In the genomic region with DNA sequence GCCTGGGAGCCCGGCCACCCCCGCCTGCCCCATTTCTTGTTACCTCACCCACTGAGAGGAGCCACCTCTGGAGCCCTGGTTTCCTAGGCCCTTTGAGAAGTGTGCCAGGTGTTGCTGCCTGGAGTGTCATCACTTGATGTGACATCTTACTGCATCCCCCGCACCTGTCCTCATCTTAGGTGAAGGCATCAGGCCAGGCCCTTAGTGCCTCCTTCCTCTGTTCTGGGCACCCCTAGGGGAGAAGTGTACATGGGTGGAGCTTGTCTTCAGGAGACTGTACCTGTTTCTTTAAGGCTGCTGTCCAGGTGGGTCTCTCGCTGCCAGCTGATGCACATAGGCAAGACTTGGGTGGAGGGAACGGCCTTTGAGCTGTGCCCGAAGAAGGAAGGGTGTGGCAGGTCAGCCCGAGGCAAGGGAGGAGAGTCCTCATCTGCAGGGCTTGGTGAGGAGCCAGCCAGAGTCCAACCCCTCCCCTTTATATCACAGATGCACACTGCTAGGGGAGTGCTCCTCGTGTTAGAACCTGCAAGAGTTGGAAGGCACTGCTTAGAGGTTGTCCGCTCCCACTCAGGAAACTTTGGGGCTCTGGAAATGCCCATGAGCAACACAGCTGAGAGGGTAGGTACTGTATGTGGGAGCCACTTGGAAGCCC, we compare ENCODE assay signal across 8 cellular contexts. TPM values are rescaled to one million over a fixed set of nuclear protein-coding genes. Genes with fewer than 3 reads are reported as not detected.
A peak's percentile ranks its signal among the peaks of the same experiment; 100 is the strongest.
DNase-seq lines count a peak whose midpoint lies in the region; ATAC-seq and TF ChIP-seq lines count a peak whose summit lies in the region.

No MANE protein-coding gene starts in this region.

- H3K4me1 ChIP-seq in mucosa of descending colon (ENCODE audit: low read depth) (peaks cover 42% of the 10 kb centered on the region), GM23338 (ENCODE audit: insufficient read depth) (peaks cover 42% of the 10 kb centered on the region)

- H3K27me3 Mint-ChIP-seq in activated T-cell treated with anti-CD3 and anti-CD28 coated beads, Interleukin-2, amount 50 U/mL, for 72 hours (ENCODE audit: low read depth): no peaks in the 10 kb centered on the region
- peaks cover 9% of the 10 kb centered on the region for H3K27me3 Mint-ChIP-seq in GM23338 (ENCODE audit: insufficient read depth, low read depth, poor library complexity)

- peaks cover 8% of the 10 kb centered on the region for H3K9me2 ChIP-seq in GM23338 (ENCODE audit: insufficient read depth)

- no peaks in the 10 kb centered on the region for H3K27me3 ChIP-seq in GM23338 (ENCODE audit: insufficient read depth)

- H3K27ac Mint-ChIP-seq in activated T-cell treated with anti-CD3 and anti-CD28 coated beads, Interleukin-2, amount 50 U/mL, for 72 hours: peak overlapping the region; percentile 97
- H3K27ac Mint-ChIP-seq in GM23338: no peak overlapping the region

- H3K4me3 ChIP-seq in mucosa of descending colon: no peak overlapping the region
- no peak overlapping the region for H3K4me3 ChIP-seq in GM23338

- H3F3A ChIP-seq in GM23338 (replicated peaks; ENCODE audit: low read depth): no peaks in the 10 kb centered on the region

- H2AFZ ChIP-seq in GM23338: no peak overlapping the region

- no peak overlapping the region; the same call in 1 of the 2 replicates for H3K27ac ChIP-seq in GM23338 (ENCODE audit: low read depth)

- TF ChIP-seq CTCF in mucosa of descending colon (IDR thresholded peaks at IDR 0.05) (no peak), GM23338 (conservative IDR thresholded peaks at IDR 0.05; ENCODE audit: low read depth in 2 of 2) (no peak)

- H4K20me1 ChIP-seq in GM23338 (replicated peaks; ENCODE audit: insufficient read depth): peaks cover 43% of the 10 kb centered on the region

- H3K79me2 ChIP-seq in GM23338 (replicated peaks; ENCODE audit: insufficient read depth): peaks cover 99% of the 10 kb centered on the region

- peaks cover 4 to 12% of the 10 kb centered on the region in 2 donors for H3K36me3 Mint-ChIP-seq in activated T-cell treated with anti-CD3 and anti-CD28 coated beads, Interleukin-2, amount 50 U/mL, for 72 hours (ENCODE audit: insufficient read depth in 2 of 2)
- peaks cover 5% of the 10 kb centered on the region; the same call in 1 of the 3 replicates for H3K36me3 Mint-ChIP-seq in GM23338 (ENCODE audit: low read depth)

- no peaks in the 10 kb centered on the region for H3K9me3 Mint-ChIP-seq in activated T-cell treated with anti-CD3 and anti-CD28 coated beads, Interleukin-2, amount 50 U/mL, for 72 hours
- H3K9me3 Mint-ChIP-seq in GM23338: no peaks in the 10 kb centered on the region

- peaks cover 97% of the 10 kb centered on the region for H3K4me1 Mint-ChIP-seq in activated T-cell treated with anti-CD3 and anti-CD28 coated beads, Interleukin-2, amount 50 U/mL, for 72 hours (ENCODE audit: low read depth)
- H3K4me1 Mint-ChIP-seq in GM23338: peaks cover 59% of the 10 kb centered on the region

- intact Hi-C loops in mucosa of descending colon (cut with DNase I, micrococcal nuclease): no loop called here

- no peaks in the 10 kb centered on the region for H3K9me3 ChIP-seq in mucosa of descending colon

- H3K4me2 ChIP-seq in GM23338: no peak overlapping the region

- DNase-seq in activated T-cell treated with anti-CD3 and anti-CD28 coated beads, Interleukin-2, amount 50 U/mL, for 72 hours: no peak
- DNase-seq in mucosa of descending colon (peak; percentile 81 to 82 (median 82)), anterior cingulate cortex (lab: John Stamatoyannopoulos, UW) (no peak), GM23338 (ENCODE audit: low spot score) (no peak), EL (no peak), AG08395 (ENCODE audit: low spot score) (no peak)

- ATAC-seq in GM19023 (IDR thresholded peaks at IDR 0.05; ENCODE audit: unreplicated experiment) (peak; percentile 24), HG02981 (IDR thresholded peaks at IDR 0.05; ENCODE audit: unreplicated experiment) (peak; percentile 24), mucosa of descending colon (peak; percentile 96), GM23338 (no peak)
- no peak for ATAC-seq in activated T-cell treated with anti-CD3 and anti-CD28 coated beads, Interleukin-2, amount 50 U/mL, for 72 hours (replicated peaks in 1 of 2)

- no peaks in the 10 kb centered on the region for H3K36me3 ChIP-seq in mucosa of descending colon (ENCODE audit: low read depth)
- H3K36me3 ChIP-seq in GM23338 (ENCODE audit: insufficient read depth): no peaks in the 10 kb centered on the region

- H3K4me3 Mint-ChIP-seq in activated T-cell treated with anti-CD3 and anti-CD28 coated beads, Interleukin-2, amount 50 U/mL, for 72 hours: peak overlapping the region; percentile 75 to 92
- H3K4me3 Mint-ChIP-seq in GM23338: no peak overlapping the region

TF ChIP-seq in GM23338, 12 proteins besides CTCF, POLR2A, EP300 and RAD21 (continues in another document):
- TF ChIP-seq ZNF331 (CRISPR knock-in tag; IDR thresholded peaks at IDR 0.05; ENCODE audit: low read depth) (no peak), EZH2phosphoT487 (IDR thresholded peaks at IDR 0.05; ENCODE audit: unreplicated experiment) (no peak), STAT1 (IDR thresholded peaks at IDR 0.05; ENCODE audit: unreplicated experiment) (no peak), EZH2 (IDR thresholded peaks at IDR 0.05; ENCODE audit: low read depth, unreplicated experiment) (no peak), NANOG (IDR thresholded peaks at IDR 0.05; ENCODE audit: borderline replicate concordance) (no peak), CREB1 (CRISPR knock-in tag; IDR thresholded peaks at IDR 0.05; ENCODE audit: low read depth) (no peak), POLR2AphosphoS5 (IDR thresholded peaks at IDR 0.05; ENCODE audit: low read depth) (no peak), ZNF114 (CRISPR knock-in tag; IDR thresholded peaks at IDR 0.05) (no peak), JUNB (IDR thresholded peaks at IDR 0.05; ENCODE audit: unreplicated experiment) (no peak)
- TF ChIP-seq, protein P1, sequence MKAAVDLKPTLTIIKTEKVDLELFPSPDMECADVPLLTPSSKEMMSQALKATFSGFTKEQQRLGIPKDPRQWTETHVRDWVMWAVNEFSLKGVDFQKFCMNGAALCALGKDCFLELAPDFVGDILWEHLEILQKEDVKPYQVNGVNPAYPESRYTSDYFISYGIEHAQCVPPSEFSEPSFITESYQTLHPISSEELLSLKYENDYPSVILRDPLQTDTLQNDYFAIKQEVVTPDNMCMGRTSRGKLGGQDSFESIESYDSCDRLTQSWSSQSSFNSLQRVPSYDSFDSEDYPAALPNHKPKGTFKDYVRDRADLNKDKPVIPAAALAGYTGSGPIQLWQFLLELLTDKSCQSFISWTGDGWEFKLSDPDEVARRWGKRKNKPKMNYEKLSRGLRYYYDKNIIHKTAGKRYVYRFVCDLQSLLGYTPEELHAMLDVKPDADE (IDR thresholded peaks at IDR 0.05): no peak
- TF ChIP-seq, protein P2, sequence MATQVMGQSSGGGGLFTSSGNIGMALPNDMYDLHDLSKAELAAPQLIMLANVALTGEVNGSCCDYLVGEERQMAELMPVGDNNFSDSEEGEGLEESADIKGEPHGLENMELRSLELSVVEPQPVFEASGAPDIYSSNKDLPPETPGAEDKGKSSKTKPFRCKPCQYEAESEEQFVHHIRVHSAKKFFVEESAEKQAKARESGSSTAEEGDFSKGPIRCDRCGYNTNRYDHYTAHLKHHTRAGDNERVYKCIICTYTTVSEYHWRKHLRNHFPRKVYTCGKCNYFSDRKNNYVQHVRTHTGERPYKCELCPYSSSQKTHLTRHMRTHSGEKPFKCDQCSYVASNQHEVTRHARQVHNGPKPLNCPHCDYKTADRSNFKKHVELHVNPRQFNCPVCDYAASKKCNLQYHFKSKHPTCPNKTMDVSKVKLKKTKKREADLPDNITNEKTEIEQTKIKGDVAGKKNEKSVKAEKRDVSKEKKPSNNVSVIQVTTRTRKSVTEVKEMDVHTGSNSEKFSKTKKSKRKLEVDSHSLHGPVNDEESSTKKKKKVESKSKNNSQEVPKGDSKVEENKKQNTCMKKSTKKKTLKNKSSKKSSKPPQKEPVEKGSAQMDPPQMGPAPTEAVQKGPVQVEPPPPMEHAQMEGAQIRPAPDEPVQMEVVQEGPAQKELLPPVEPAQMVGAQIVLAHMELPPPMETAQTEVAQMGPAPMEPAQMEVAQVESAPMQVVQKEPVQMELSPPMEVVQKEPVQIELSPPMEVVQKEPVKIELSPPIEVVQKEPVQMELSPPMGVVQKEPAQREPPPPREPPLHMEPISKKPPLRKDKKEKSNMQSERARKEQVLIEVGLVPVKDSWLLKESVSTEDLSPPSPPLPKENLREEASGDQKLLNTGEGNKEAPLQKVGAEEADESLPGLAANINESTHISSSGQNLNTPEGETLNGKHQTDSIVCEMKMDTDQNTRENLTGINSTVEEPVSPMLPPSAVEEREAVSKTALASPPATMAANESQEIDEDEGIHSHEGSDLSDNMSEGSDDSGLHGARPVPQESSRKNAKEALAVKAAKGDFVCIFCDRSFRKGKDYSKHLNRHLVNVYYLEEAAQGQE (IDR thresholded peaks at IDR 0.05; ENCODE audit: unreplicated experiment): no peak

RNA-seq across cellular contexts. Expression of a gene that starts 45.9 kb away (rescaled TPM):
- 100 to 1,000 TPM; 159 to 161 TPM for total RNA-seq in activated T-cell treated with anti-CD3 and anti-CD28 coated beads, Interleukin-2, amount 50 U/mL, for 72 hours
- total RNA-seq in mucosa of descending colon: 10 to 100 TPM; 52.2 to 66.4 (median 57.6) TPM
- 59.9 and 62.4 TPM in 2 replicates for total RNA-seq in GM23338 (2014; rRNA removed; shearing (Covaris generic))
- 26.9 and 28.4 TPM in 2 replicates for polyA plus RNA-seq in GM23338 (2016; fragmentation: Nextera tagmentation; extraction: Ambion mirVana)

Comparison
In these comparisons a context has a peak if more than half of its experiments do, and no peak if none do; other contexts are left out.
1. ATAC-seq: peak in GM19023 (single experiment), HG02981 (single experiment) and mucosa of descending colon (single experiment); none in activated T-cell treated with anti-CD3 and anti-CD28 coated beads, Interleukin-2, amount 50 U/mL, for 72 hours (0 of 2) and GM23338 (single experiment).
2. DNase-seq: peak in mucosa of descending colon (3 of 3); none in activated T-cell treated with anti-CD3 and anti-CD28 coated beads, Interleukin-2, amount 50 U/mL, for 72 hours (0 of 2), anterior cingulate cortex (0 of 58), GM23338 (single experiment), EL (single experiment) and AG08395 (single experiment).